ENCODE assay signal across 8 cellular contexts in the genomic region with DNA sequence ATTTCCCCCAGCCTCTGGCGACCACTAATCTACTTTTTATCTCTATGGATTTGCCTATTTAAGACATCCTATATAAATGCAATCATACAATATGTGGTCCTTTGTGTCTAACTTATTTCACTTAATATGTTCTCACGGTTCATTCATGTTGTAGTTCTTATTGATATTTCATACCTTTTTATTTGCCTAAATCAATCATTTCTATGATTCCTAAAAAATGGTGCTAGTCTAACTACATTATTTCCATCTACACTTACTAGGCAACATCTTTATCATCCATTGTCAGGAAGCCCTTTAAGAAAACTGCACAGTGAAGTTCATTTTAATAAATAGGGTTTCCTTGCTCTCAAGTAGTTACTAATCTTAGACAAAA. TPM values are rescaled to one million over a fixed set of nuclear protein-coding genes. Genes with fewer than 3 reads are reported as not detected.
DNase-seq lines count a peak whose midpoint lies in the region; ATAC-seq and TF ChIP-seq lines count a peak whose summit lies in the region.

No MANE protein-coding gene starts in this region.

- H3K4me3 Mint-ChIP-seq in effector memory CD8-positive, alpha-beta T cell = peak overlapping the region; percentile 86 to 95

- H2AFZ ChIP-seq in KMS-11 (ENCODE audit: low read depth) = peak overlapping the region; percentile 84

- H3K27me3 Mint-ChIP-seq in effector memory CD8-positive, alpha-beta T cell = peaks cover 5 to 11% of the 10 kb centered on the region in 2 donors

- 56 to 74% (median 67%) methylated on average over 2 of the region's 2 CpGs for WGBS in psoas muscle, 3 donors

- no peaks in the 10 kb centered on the region for H3K9me3 Mint-ChIP-seq in effector memory CD8-positive, alpha-beta T cell

- H3K79me2 ChIP-seq in KMS-11 (ENCODE audit: insufficient read depth, low read depth) = peaks cover 44% of the 10 kb centered on the region

- H3K27ac ChIP-seq in KMS-11 = peak overlapping the region; percentile 71; the same call in 1 of the 2 replicates
- H3K27ac ChIP-seq in psoas muscle = peak overlapping the region; percentile 88

- peaks cover 10 to 19% of the 10 kb centered on the region in 2 donors for H3K4me1 Mint-ChIP-seq in effector memory CD8-positive, alpha-beta T cell (ENCODE audit: low read depth in 2 of 2)

- H3K9ac ChIP-seq in KMS-11 = peak overlapping the region; percentile 91; the same call in 1 of the 2 replicates

- no peaks in the 10 kb centered on the region for H3K27me3 ChIP-seq in KMS-11 (ENCODE audit: insufficient read depth, low read depth)
- H3K27me3 ChIP-seq in psoas muscle (ENCODE audit: insufficient read depth in 3 of 3, low read length in 2 of 3) = peaks cover 0 to 9% (median 3%) of the 10 kb centered on the region in 3 donors

- no peak for DNase-seq in effector memory CD8-positive, alpha-beta T cell
- DNase-seq in psoas muscle = no peak
- no peak for DNase-seq in GDM1 (lab: John Stamatoyannopoulos, UW)
- DNase-seq in NCI-H2227 treated with DMSO at 0.1 percent for 48 hours (lab: John Stamatoyannopoulos, UW) = no peak
- no peak for DNase-seq in pons (ENCODE audit: low spot score)

- no peaks in the 10 kb centered on the region for H3K9me3 ChIP-seq in psoas muscle

- no peaks in the 10 kb centered on the region for H3K36me3 ChIP-seq in KMS-11 (ENCODE audit: insufficient read depth)
- H3K36me3 ChIP-seq in psoas muscle (ENCODE audit: insufficient read depth in 1 of 2, low read depth in 1 of 2) = peaks cover 0 to 5% of the 10 kb centered on the region in 2 donors

- peaks cover 25% of the 10 kb centered on the region for H3K4me1 ChIP-seq in KMS-11 (ENCODE audit: low read depth, poor library complexity, severe bottlenecking)
- peaks cover 24% of the 10 kb centered on the region for H3K4me1 ChIP-seq in psoas muscle

- H4K20me1 ChIP-seq in KMS-11 (ENCODE audit: insufficient read depth) = peaks cover 6% of the 10 kb centered on the region; the same call in 1 of the 2 replicates

- intact Hi-C loops in psoas muscle (cut with DNase I) = no loop called here

- H3K4me3 ChIP-seq in KMS-11 (IDR thresholded peaks at IDR 0.05; ENCODE audit: insufficient read depth, low read depth, low read length) = peak overlapping the region; percentile 22
- H3K4me3 ChIP-seq in psoas muscle = peak overlapping the region; percentile 85

- H3K27ac Mint-ChIP-seq in effector memory CD8-positive, alpha-beta T cell = peak overlapping the region; percentile 91 to 96

- TF ChIP-seq CTCF in KMS-11 (conservative IDR thresholded peaks at IDR 0.05; ENCODE audit: low read depth, low read length) (no peak), psoas muscle (IDR thresholded peaks at IDR 0.05) (no peak)

- ATAC-seq in GM18870 (IDR thresholded peaks at IDR 0.05; ENCODE audit: unreplicated experiment) (peak; percentile 5), psoas muscle (no peak), HG02571 (IDR thresholded peaks at IDR 0.05; ENCODE audit: unreplicated experiment) (no peak)
- ATAC-seq in effector memory CD8-positive, alpha-beta T cell (replicated peaks) = no peak

- H3K36me3 Mint-ChIP-seq in effector memory CD8-positive, alpha-beta T cell (ENCODE audit: insufficient read depth) = peaks cover 5% of the 10 kb centered on the region

- peak overlapping the region; percentile 79 for H3K4me2 ChIP-seq in KMS-11

RNA-seq across cellular contexts. Expression of a gene that starts 0.4 kb away (rescaled TPM):
- 10 to 100 TPM; 24.8 to 29.5 (median 26.0) TPM for total RNA-seq in psoas muscle
- polyA plus RNA-seq in psoas muscle = 10 to 100 TPM in 1 of 3 donors, 1 to 10 TPM in 2; 8.9 to 16.8 (median 9.5) TPM
